In genomic region chr7:67438174-67438837, GRCh38 we compare ENCODE assay signal across 31 cellular contexts.
DNase-seq lines count a peak whose midpoint lies in the region; ATAC-seq, FAIRE-seq and TF ChIP-seq lines count a peak whose summit lies in the region.
"Had no signal": no experiment of that assay in that cellular context is flagged by ENCODE, and none has a peak within 500 bp of the region (broad histone marks: within the 10 kb centered on the region; RNA-seq: fewer than 3 reads in every experiment).

No MANE protein-coding gene starts in this region.

- H4K20me1 ChIP-seq in K562 (replicated peaks; ENCODE audit: control insufficient read depth, insufficient read depth, low read length) = no peaks in the 10 kb centered on the region; the same call in 1 of the 2 replicates

- intact Hi-C loops in K562 (cut with micrococcal nuclease) = no loop called here

- no peak for TF ChIP-seq RAD21 in K562 (CRISPR knock-in tag; conservative IDR thresholded peaks at IDR 0.05 in 1 of 2, IDR thresholded peaks at IDR 0.05 in 1 of 2)

- no peak overlapping the region for H3K27ac ChIP-seq in K562 (ENCODE audit: extremely low read depth, low read depth, low read length)
- H3K27ac ChIP-seq: brain microvascular endothelial cell, gastrocnemius medialis, hepatocyte, lower lobe of right lung, WERI-Rb-1 had no signal

- no TSS peak for BruUV-seq in K562 (replicated peaks; lab: Mats Ljungman, UMichigan)

- ATAC-seq in K562 = peak; percentile 98
- no peak for ATAC-seq in GM21390 (IDR thresholded peaks at IDR 0.05; ENCODE audit: unreplicated experiment)
- ATAC-seq: gastrocnemius medialis; HepG2; lower lobe of right lung; mucosa of descending colon; natural killer cell; stimulated activated memory B cell treated with anti-CD40 and anti-IgM and Interleukin-4, amounts not matched to agents 10 μg/mL and 1 μg/mL and 100 μg/mL, for 72 hours; T-cell had no signal

- no peaks in the 10 kb centered on the region for H3K9me1 ChIP-seq in K562 (ENCODE audit: control insufficient read depth, insufficient read depth, low read length)

- no peak overlapping the region for H3K4me3 Mint-ChIP-seq in progenitor cell of endocrine pancreas (ENCODE audit: low read depth)
- H3K4me3 Mint-ChIP-seq: activated naive CD4-positive, alpha-beta T cell treated with anti-CD3 and anti-CD28 coated beads, Interleukin-2, amount 50 U/mL, for 24 hours; H9; natural killer cell; stimulated activated memory B cell treated with anti-CD40 and anti-IgM and Interleukin-4, amounts not matched to agents 10 μg/mL and 1 μg/mL and 100 μg/mL, for 72 hours; T-cell had no signal

- peak; percentile 16 for DNase-seq in DMS53 (lab: John Stamatoyannopoulos, UW)
- no peak for DNase-seq in DMS53 treated with DMSO at 0.1 percent for 48 hours (lab: John Stamatoyannopoulos, UW; ENCODE audit: unreplicated experiment)
- peak; percentile 44 for DNase-seq in NCI-H2029 (lab: John Stamatoyannopoulos, UW)
- DNase-seq in K562 (ENCODE audit: extremely low read depth in 1 of 4, low spot score in 3 of 4) = peak; percentile 21 to 74 (median 70)
- no peak for DNase-seq in progenitor cell of endocrine pancreas (ENCODE audit: low spot score, unreplicated experiment)
- no peak for DNase-seq in hippocampal formation (lab: John Stamatoyannopoulos, UW)
- no peak for DNase-seq in OCI-M1 (lab: John Stamatoyannopoulos, UW)
- DNase-seq: 8988T; activated CD4-positive, alpha-beta T cell treated with anti-CD3 and anti-CD28 coated beads for 48 hours; activated CD8-positive, alpha-beta memory T cell treated with anti-CD3 and anti-CD28 coated beads for 24 hours; amniotic stem cell; brain microvascular endothelial cell; EL; gastrocnemius medialis; H9; lower lobe of right lung; mucosa of descending colon; natural killer cell; NCI-H146; NCI-H2171 treated with DMSO at 0.1 percent for 48 hours; NCI-H526; stimulated activated CD4-positive, alpha-beta T cell treated with anti-CD3 and anti-CD28 coated beads, Interleukin-15, amount 100 ng/mL, for 24 hours; T-cell; trophoblast cell had no signal

- H3K27me3 ChIP-seq in K562 (ENCODE audit: control insufficient read depth in 2 of 2, insufficient read depth in 2 of 2, low read length in 2 of 2) = peaks cover 9 to 23% of the 10 kb centered on the region in 2 experiments; a peak in 2 of 5 replicates
- H3K27me3 ChIP-seq: brain microvascular endothelial cell, gastrocnemius medialis, hepatocyte had no signal

- TF ChIP-seq EP300 in K562 (IDR thresholded peaks at IDR 0.05; ENCODE audit: low read length) = no peak

- peaks cover 4% of the 10 kb centered on the region for H3K27me3 Mint-ChIP-seq in progenitor cell of endocrine pancreas
- H3K27me3 Mint-ChIP-seq: stimulated activated memory B cell treated with anti-CD40 and anti-IgM and Interleukin-4, amounts not matched to agents 10 μg/mL and 1 μg/mL and 100 μg/mL, for 72 hours; T-cell had no signal

- H2AFZ ChIP-seq in K562 (ENCODE audit: low read depth, low read length) = no peak overlapping the region; the same call in 1 of the 2 replicates
- H2AFZ ChIP-seq: hepatocyte had no signal

- no peak overlapping the region for H3K4me3 ChIP-seq in K562
- H3K4me3 ChIP-seq: gastrocnemius medialis, hepatocyte, lower lobe of right lung, mucosa of descending colon had no signal

- H3K79me2 ChIP-seq in K562 (ENCODE audit: control insufficient read depth, insufficient read depth, low read length) = no peaks in the 10 kb centered on the region
- H3K79me2 ChIP-seq: hepatocyte had no signal

- no peaks in the 10 kb centered on the region for H3K9me3 ChIP-seq in K562 (replicated peaks; ENCODE audit: control insufficient read depth, insufficient read depth, low read depth, low read length)
- H3K9me3 ChIP-seq: gastrocnemius medialis, lower lobe of right lung, mucosa of descending colon had no signal

- no peak overlapping the region for H3K9ac ChIP-seq in K562 (ENCODE audit: insufficient read depth in 1 of 2, low read depth in 2 of 2, low read length in 2 of 2)

- peaks cover 16% of the 10 kb centered on the region for H3K9me3 Mint-ChIP-seq in progenitor cell of endocrine pancreas (ENCODE audit: low read depth)

- H3K27ac Mint-ChIP-seq in progenitor cell of endocrine pancreas = peak overlapping the region; percentile 57
- H3K27ac Mint-ChIP-seq: activated naive CD4-positive, alpha-beta T cell treated with anti-CD3 and anti-CD28 coated beads, Interleukin-2, amount 50 U/mL, for 24 hours; natural killer cell; stimulated activated memory B cell treated with anti-CD40 and anti-IgM and Interleukin-4, amounts not matched to agents 10 μg/mL and 1 μg/mL and 100 μg/mL, for 72 hours; T-cell had no signal

- CTCF ChIA-PET in K562 (lab: Yijun Ruan, JAX; ENCODE audit: low intra/inter-chr PET ratio) = no interaction called here

- no peaks in the 10 kb centered on the region for H3K36me3 ChIP-seq in K562 (ENCODE audit: control insufficient read depth, insufficient read depth, low read length)
- H3K36me3 ChIP-seq: brain microvascular endothelial cell, gastrocnemius medialis, lower lobe of right lung, WERI-Rb-1 had no signal

- no peak for TF ChIP-seq CTCF in K562 (IDR thresholded peaks at IDR 0.05 in 2 of 3, conservative IDR thresholded peaks at IDR 0.05 in 1 of 3; ENCODE audit: insufficient read depth in 2 of 3, low read depth in 1 of 3, low read length in 3 of 3)
- no peak for TF ChIP-seq CTCF in progenitor cell of endocrine pancreas (IDR thresholded peaks at IDR 0.05; ENCODE audit: unreplicated experiment)

- H3K4me1 Mint-ChIP-seq in progenitor cell of endocrine pancreas (ENCODE audit: low read depth) = peaks cover 14% of the 10 kb centered on the region
- H3K4me1 Mint-ChIP-seq: activated naive CD4-positive, alpha-beta T cell treated with anti-CD3 and anti-CD28 coated beads, Interleukin-2, amount 50 U/mL, for 24 hours; natural killer cell; stimulated activated memory B cell treated with anti-CD40 and anti-IgM and Interleukin-4, amounts not matched to agents 10 μg/mL and 1 μg/mL and 100 μg/mL, for 72 hours; T-cell had no signal

- H3K4me1 ChIP-seq in K562 (replicated peaks in 1 of 2; ENCODE audit: control insufficient read depth in 2 of 2, insufficient read depth in 2 of 2, low read length in 2 of 2) = no peaks in the 10 kb centered on the region; a peak in 1 of 5 replicates
- H3K4me1 ChIP-seq: gastrocnemius medialis, lower lobe of right lung had no signal

- H3K4me2 ChIP-seq in K562 (ENCODE audit: insufficient read depth, low read length) = peak overlapping the region; percentile 46
- H3K4me2 ChIP-seq: hepatocyte had no signal

- 0% methylated on average over 4 of the region's 7 CpGs for WGBS in K562 (ENCODE audit: insufficient coverage, low coverage, missing lambda C conversion rate)

- peak; percentile 48 for FAIRE-seq in K562 (lab: Jason Lieb, UNC)
- FAIRE-seq: D721Med, HepG2 had no signal

- in situ Hi-C loops in K562 (cut with MboI) = no loop called here

- H3K36me3 Mint-ChIP-seq in progenitor cell of endocrine pancreas (ENCODE audit: insufficient read depth) = peaks cover 3% of the 10 kb centered on the region
- H3K36me3 Mint-ChIP-seq: activated naive CD4-positive, alpha-beta T cell treated with anti-CD3 and anti-CD28 coated beads, Interleukin-2, amount 50 U/mL, for 24 hours; natural killer cell; stimulated activated memory B cell treated with anti-CD40 and anti-IgM and Interleukin-4, amounts not matched to agents 10 μg/mL and 1 μg/mL and 100 μg/mL, for 72 hours; T-cell had no signal

- no peak for TF ChIP-seq POLR2A in K562 (conservative IDR thresholded peaks at IDR 0.05)

- POLR2A ChIA-PET in K562 (lab: Yijun Ruan, JAX) = interaction anchor here (0.9 to 1.1 kb wide), 2 partner anchors 9 to 12 kb away, joined by 3 to 6 read pairs; no protein-coding TSS in a partner anchor

TF ChIP-seq in K562, 482 proteins besides CTCF, POLR2A, EP300 and RAD21 (continues in another document):
- TF ChIP-seq PURB (CRISPR knock-in tag; IDR thresholded peaks at IDR 0.05; ENCODE audit: low read depth) (no peak), SUPT5H (IDR thresholded peaks at IDR 0.05) (no peak), HOMEZ (CRISPR knock-in tag; IDR thresholded peaks at IDR 0.05) (no peak), ZNF740 (CRISPR knock-in tag; IDR thresholded peaks at IDR 0.05) (no peak), ZNF740 (tag; IDR thresholded peaks at IDR 0.05) (peak in 1 of 2 experiments; percentile 75; a peak in 2 of 4 replicates), USF1 (CRISPR knock-in tag; IDR thresholded peaks at IDR 0.05) (0 out of 2 replicates have a peak, but pooled peaks have one; percentile 49), ZKSCAN8 (CRISPR knock-in tag; IDR thresholded peaks at IDR 0.05) (no peak), NCOA1 (IDR thresholded peaks at IDR 0.05; ENCODE audit: low read depth) (no peak), ZNF134 (CRISPR knock-in tag; conservative IDR thresholded peaks at IDR 0.05) (no peak), CBFA2T3 (IDR thresholded peaks at IDR 0.05) (no peak), YY1 (IDR thresholded peaks at IDR 0.05; ENCODE audit: borderline replicate concordance in 1 of 3, control insufficient read depth in 1 of 3, extremely low read depth in 1 of 3, insufficient read depth in 3 of 3, insufficient read length in 1 of 3, insufficient replicate concordance in 2 of 3, low read depth in 1 of 3, low read length in 2 of 3) (no peak)

Comparison
In these comparisons a context has a peak if more than half of its experiments do, and no peak if none do; other contexts are left out.
1. DNase-seq: peak in DMS53 (single experiment), NCI-H2029 (single experiment) and K562 (4 of 4); none in DMS53 treated with DMSO at 0.1 percent for 48 hours (single experiment), progenitor cell of endocrine pancreas (single experiment), hippocampal formation (0 of 2) and OCI-M1 (single experiment).